ENCODE assay signal across 9 cellular contexts in genomic region chr1:20322081-20322824, GRCh38. TPM values are rescaled to one million over a fixed set of nuclear protein-coding genes. Genes with fewer than 3 reads are reported as not detected.
DNase-seq lines count a peak whose midpoint lies in the region; ATAC-seq and TF ChIP-seq lines count a peak whose summit lies in the region.
"Had no signal": no experiment of that assay in that cellular context is flagged by ENCODE, and none has a peak within 500 bp of the region (broad histone marks: within the 10 kb centered on the region; RNA-seq: fewer than 3 reads in every experiment).

No MANE protein-coding gene starts in this region.

- no peaks in the 10 kb centered on the region for H3K27me3 ChIP-seq in upper lobe of right lung

- peak; percentile 46 for ATAC-seq in HG03469 (IDR thresholded peaks at IDR 0.05; ENCODE audit: unreplicated experiment)
- ATAC-seq in upper lobe of right lung, result no peak

- peaks cover 11% of the 10 kb centered on the region for H3K4me1 ChIP-seq in upper lobe of right lung

- no peaks in the 10 kb centered on the region for H3K9me3 ChIP-seq in upper lobe of right lung
- H3K9me3 ChIP-seq: heart right ventricle had no signal

- peak; percentile 46 for DNase-seq in stimulated activated CD4-positive, alpha-beta T cell treated with anti-CD3 and anti-CD28 coated beads, Interleukin-15, amount 100 ng/mL, for 24 hours
- DNase-seq in stimulated activated CD4-positive, alpha-beta T cell treated with anti-CD3 and anti-CD28 coated beads, Interleukin-4, amount 100 ng/mL, for 4 hours, result no peak
- DNase-seq in choroid plexus epithelial cell (ENCODE audit: low read depth), result peak; percentile 16
- DNase-seq in upper lobe of right lung, result peak; percentile 8
- no peak for DNase-seq in NK-92 (lab: John Stamatoyannopoulos, UW; ENCODE audit: unreplicated experiment)
- DNase-seq in cerebellar cortex (ENCODE audit: low spot score), result no peak
- no peak for DNase-seq in mesenteric fat pad (ENCODE audit: low spot score)
- DNase-seq: heart right ventricle had no signal

- H3K4me3 ChIP-seq in choroid plexus epithelial cell (ENCODE audit: low read depth, low read length), result no peak overlapping the region
- no peak overlapping the region for H3K4me3 ChIP-seq in upper lobe of right lung
- H3K4me3 ChIP-seq: heart right ventricle had no signal

- intact Hi-C loops in upper lobe of right lung (cut with DNase I), result no loop called here

- H3K27ac ChIP-seq in upper lobe of right lung, result peak overlapping the region; percentile 36
- H3K27ac ChIP-seq: heart right ventricle had no signal

- TF ChIP-seq CTCF in choroid plexus epithelial cell (conservative IDR thresholded peaks at IDR 0.05; ENCODE audit: low read depth, low read length), result no peak
- TF ChIP-seq CTCF in upper lobe of right lung (IDR thresholded peaks at IDR 0.05), result no peak

- H3K36me3 ChIP-seq in upper lobe of right lung, result no peaks in the 10 kb centered on the region
- H3K36me3 ChIP-seq: heart right ventricle had no signal

RNA-seq across cellular contexts. Expression of gene VWA5B1, which starts 31.6 kb away (rescaled TPM):
- total RNA-seq in upper lobe of right lung (0.09 TPM), mesenteric fat pad (not detected)

Comparison
In these comparisons a context has a peak if more than half of its experiments do, and no peak if none do; other contexts are left out.
1. DNase-seq: peak in stimulated activated CD4-positive, alpha-beta T cell treated with anti-CD3 and anti-CD28 coated beads, Interleukin-15, amount 100 ng/mL, for 24 hours (single experiment), choroid plexus epithelial cell (single experiment) and upper lobe of right lung (single experiment); none in stimulated activated CD4-positive, alpha-beta T cell treated with anti-CD3 and anti-CD28 coated beads, Interleukin-4, amount 100 ng/mL, for 4 hours (0 of 2), NK-92 (single experiment), cerebellar cortex (single experiment) and mesenteric fat pad (single experiment).